In genomic region chr4:1554876-1555265, GRCh38 we compare ENCODE assay signal across 1 cellular context.
TF ChIP-seq lines count a peak whose summit lies in the region.

No MANE protein-coding gene starts in this region.

TF ChIP-seq in GM23338, 12 proteins besides CTCF, POLR2A, EP300 and RAD21 (continued from another document):
- TF ChIP-seq ZNF462 (CRISPR knock-in tag; IDR thresholded peaks at IDR 0.05) (no peak), ETS1 (IDR thresholded peaks at IDR 0.05) (no peak), NANOG (IDR thresholded peaks at IDR 0.05; ENCODE audit: borderline replicate concordance) (no peak), POLR2AphosphoS5 (IDR thresholded peaks at IDR 0.05; ENCODE audit: low read depth) (no peak), STAT1 (IDR thresholded peaks at IDR 0.05; ENCODE audit: unreplicated experiment) (no peak), CREB1 (CRISPR knock-in tag; IDR thresholded peaks at IDR 0.05; ENCODE audit: low read depth) (no peak), JUNB (IDR thresholded peaks at IDR 0.05; ENCODE audit: unreplicated experiment) (no peak), ZNF114 (CRISPR knock-in tag; IDR thresholded peaks at IDR 0.05) (no peak)
